In genomic region chr3:88991496-88991895, GRCh38 we compare ENCODE assay signal across 18 cellular contexts.
A peak's percentile ranks its signal among the peaks of the same experiment; 100 is the strongest.
DNase-seq lines count a peak whose midpoint lies in the region; ATAC-seq and TF ChIP-seq lines count a peak whose summit lies in the region.
"Had no signal": no experiment of that assay in that cellular context is flagged by ENCODE, and none has a peak within 500 bp of the region (broad histone marks: within the 10 kb centered on the region; RNA-seq: fewer than 3 reads in every experiment).

No MANE protein-coding gene starts in this region.

- H2AFZ ChIP-seq in SK-N-SH (ENCODE audit: low read depth): no peak overlapping the region

- ATAC-seq in RWPE2 (ENCODE audit: low read depth) (peak; percentile 83), HG02981 (IDR thresholded peaks at IDR 0.05; ENCODE audit: unreplicated experiment) (no peak)
- ATAC-seq: GM12878 had no signal

- H3K9me2 ChIP-seq in SK-N-SH: no peaks in the 10 kb centered on the region

- no peaks in the 10 kb centered on the region for H3K79me2 ChIP-seq in SK-N-SH (ENCODE audit: insufficient read depth)

- no peak overlapping the region for H3K27ac ChIP-seq in RWPE2 (ENCODE audit: poor library complexity, severe bottlenecking)
- no peak overlapping the region for H3K27ac ChIP-seq in SK-N-SH (ENCODE audit: low read depth in 2 of 2, low read length in 1 of 2)
- H3K27ac ChIP-seq: BLaER1 had no signal

- H3K9ac ChIP-seq in SK-N-SH: no peak overlapping the region
- H3K9ac ChIP-seq: BLaER1 had no signal

- POLR2A ChIA-PET in SK-N-SH (lab: Yijun Ruan, JAX): no interaction called here

- H3K4me1 ChIP-seq in RWPE2 (ENCODE audit: insufficient read depth, poor library complexity, severe bottlenecking) (peaks cover 3% of the 10 kb centered on the region), SK-N-SH (ENCODE audit: control insufficient read depth in 1 of 2, insufficient read depth in 2 of 2, low read depth in 1 of 2, low read length in 1 of 2) (no peaks in the 10 kb centered on the region)
- H3K4me1 ChIP-seq: BLaER1 had no signal

- no peak for TF ChIP-seq EP300 in SK-N-SH (IDR thresholded peaks at IDR 0.05; ENCODE audit: borderline replicate concordance in 1 of 2, low read depth in 1 of 2, low read length in 1 of 2)

- CTCF ChIA-PET in SK-N-SH (lab: Yijun Ruan, JAX): no interaction called here

- TF ChIP-seq CTCF in RWPE2 (IDR thresholded peaks at IDR 0.05; ENCODE audit: poor library complexity, severe bottlenecking) (no peak), choroid plexus epithelial cell (conservative IDR thresholded peaks at IDR 0.05; ENCODE audit: low read depth, low read length) (no peak), SK-N-SH (IDR thresholded peaks at IDR 0.05) (no peak)

- H3K36me3 ChIP-seq in RWPE2 (ENCODE audit: low read depth) (no peaks in the 10 kb centered on the region), SK-N-SH (replicated peaks in 1 of 2; ENCODE audit: control insufficient read depth in 1 of 2, insufficient read depth in 2 of 2, low read length in 1 of 2) (no peaks in the 10 kb centered on the region)
- H3K36me3 ChIP-seq: BLaER1 had no signal

- no peak overlapping the region for H3K4me3 ChIP-seq in RWPE2 (ENCODE audit: severe bottlenecking)
- no peak overlapping the region for H3K4me3 ChIP-seq in choroid plexus epithelial cell (ENCODE audit: low read depth, low read length)
- no peak overlapping the region for H3K4me3 ChIP-seq in SK-N-SH (ENCODE audit: low read depth in 2 of 2, low read length in 1 of 2)
- H3K4me3 ChIP-seq: BLaER1, GM12878 had no signal

- no peaks in the 10 kb centered on the region for H4K20me1 ChIP-seq in SK-N-SH (ENCODE audit: insufficient read depth)
- H4K20me1 ChIP-seq: BLaER1 had no signal

- H3F3A ChIP-seq in SK-N-SH (replicated peaks; ENCODE audit: insufficient read depth): no peaks in the 10 kb centered on the region

- peak; percentile 54 for DNase-seq in ELR (ENCODE audit: low read depth)
- DNase-seq in RWPE2 (ENCODE audit: low spot score): no peak
- DNase-seq in choroid plexus epithelial cell (ENCODE audit: low read depth): peak; percentile 70
- peak; percentile 6 for DNase-seq in renal cortical epithelial cell (ENCODE audit: low read depth)
- no peak for DNase-seq in SIG-M5 treated with dmso at 0.1 percent for 504 hours (lab: John Stamatoyannopoulos, UW; ENCODE audit: unreplicated experiment)
- no peak for DNase-seq in SK-N-SH
- DNase-seq in activated CD4-positive, alpha-beta T cell treated with anti-CD3 and anti-CD28 coated beads for 1 hour: no peak
- DNase-seq: CD8-positive, alpha-beta memory T cell; Karpas-422; MV-4-11; NCI-H1417 treated with DMSO at 0.1 percent for 48 hours; NCI-H2029; NCI-H510A treated with DMSO at 0.1 percent for 48 hours; SIG-M5; SW 1271 had no signal

- no peaks in the 10 kb centered on the region for H3K9me3 ChIP-seq in RWPE2 (ENCODE audit: severe bottlenecking)
- no peaks in the 10 kb centered on the region for H3K9me3 ChIP-seq in SK-N-SH
- H3K9me3 ChIP-seq: BLaER1 had no signal

- no peak overlapping the region for H3K4me2 ChIP-seq in SK-N-SH
- H3K4me2 ChIP-seq: BLaER1 had no signal

- H3K27me3 ChIP-seq in RWPE2 (ENCODE audit: insufficient read depth, poor library complexity, severe bottlenecking) (no peaks in the 10 kb centered on the region), SK-N-SH (ENCODE audit: insufficient read depth) (no peaks in the 10 kb centered on the region)
- H3K27me3 ChIP-seq: BLaER1 had no signal

- TF ChIP-seq RAD21 in SK-N-SH (IDR thresholded peaks at IDR 0.05; ENCODE audit: low read length): no peak

TF ChIP-seq in SK-N-SH, 30 proteins besides CTCF, POLR2A, EP300 and RAD21:
- TF ChIP-seq YY1 (IDR thresholded peaks at IDR 0.05; ENCODE audit: low read depth): no peak
- no peak for TF ChIP-seq IRF3 (IDR thresholded peaks at IDR 0.05; ENCODE audit: low read depth, low read length)
- no peak for TF ChIP-seq TAF1 (IDR thresholded peaks at IDR 0.05; ENCODE audit: borderline replicate concordance, low read depth, low read length)
- TF ChIP-seq USF1 (IDR thresholded peaks at IDR 0.05; ENCODE audit: borderline replicate concordance, low read depth): no peak
- TF ChIP-seq ZBTB33 (IDR thresholded peaks at IDR 0.05; ENCODE audit: borderline replicate concordance, low read depth): no peak
- TF ChIP-seq RCOR1 (IDR thresholded peaks at IDR 0.05; ENCODE audit: low read length): no peak
- no peak for TF ChIP-seq ELF1 (IDR thresholded peaks at IDR 0.05)
- no peak for TF ChIP-seq MXI1 (IDR thresholded peaks at IDR 0.05; ENCODE audit: low read depth, low read length)
- no peak for TF ChIP-seq JUND (IDR thresholded peaks at IDR 0.05)
- no peak for TF ChIP-seq GABPA (IDR thresholded peaks at IDR 0.05; ENCODE audit: low read depth)
- no peak for TF ChIP-seq CHD2 (IDR thresholded peaks at IDR 0.05; ENCODE audit: low read length, partially characterized antibody)
- TF ChIP-seq PBX3 (IDR thresholded peaks at IDR 0.05): no peak
- TF ChIP-seq POLR2AphosphoS5 (IDR thresholded peaks at IDR 0.05; ENCODE audit: low read depth, low read length): no peak
- no peak for TF ChIP-seq FOSL2 (IDR thresholded peaks at IDR 0.05; ENCODE audit: borderline replicate concordance, low read depth)
- no peak for TF ChIP-seq SMC3 (IDR thresholded peaks at IDR 0.05; ENCODE audit: low read depth, low read length)
- no peak for TF ChIP-seq TCF12 (IDR thresholded peaks at IDR 0.05)
- no peak for TF ChIP-seq SIN3A (IDR thresholded peaks at IDR 0.05; ENCODE audit: borderline replicate concordance, low read depth, low read length)
- no peak for TF ChIP-seq FOXM1 (IDR thresholded peaks at IDR 0.05; ENCODE audit: low read depth)
- no peak for TF ChIP-seq MAX (IDR thresholded peaks at IDR 0.05; ENCODE audit: low read depth)

Comparison
In these comparisons a context has a peak if more than half of its experiments do, and no peak if none do; other contexts are left out.
1. DNase-seq: peak in ELR (single experiment), choroid plexus epithelial cell (single experiment) and renal cortical epithelial cell (single experiment); none in RWPE2 (single experiment), SIG-M5 treated with dmso at 0.1 percent for 504 hours (single experiment), SK-N-SH (single experiment) and activated CD4-positive, alpha-beta T cell treated with anti-CD3 and anti-CD28 coated beads for 1 hour (single experiment).